Comparison of ENCODE assay signal across 24 cellular contexts in genomic region chr12:25182765-25183164, GRCh38. TPM values are rescaled to one million over a fixed set of nuclear protein-coding genes. Genes with fewer than 3 reads are reported as not detected.
"Had no signal": no experiment of that assay in that cellular context is flagged by ENCODE, and none has a peak within 500 bp of the region (broad histone marks: within the 10 kb centered on the region; RNA-seq: fewer than 3 reads in every experiment).

No MANE protein-coding gene starts in this region.

- H3K27ac Mint-ChIP-seq: T-cell had no signal

- H3K27me3 ChIP-seq: MG63 had no signal

- H3K4me3 ChIP-seq: MG63 had no signal

- H3K4me3 Mint-ChIP-seq: T-cell had no signal

- H3K27ac ChIP-seq: RWPE1 had no signal

- ATAC-seq: Panc1, T-cell had no signal

- H3K36me3 ChIP-seq: MG63 had no signal

- H3K9me3 ChIP-seq: MG63 had no signal

- H3K27me3 Mint-ChIP-seq: T-cell had no signal

- DNase-seq: Karpas-422, KG1, MG63, NCI-H1092, NCI-H1105 treated with DMSO at 0.1 percent for 48 hours, NCI-H1417 treated with DMSO at 0.1 percent for 48 hours, NCI-H146, NCI-H1694 treated with DMSO at 0.1 percent for 48 hours, NCI-H1930, NCI-H2081, NCI-H2107, NCI-H226, NCI-H446, NCI-H510A, NCI-H524 treated with DMSO at 0.1 percent for 48 hours, NCI-H69, NCI-H774, SHP77, SK-N-SH, SW 1271, T-cell had no signal

- H3K4me2 ChIP-seq: SK-N-SH had no signal

- H3K9ac ChIP-seq: SK-N-SH had no signal

RNA-seq across cellular contexts. Expression of gene DNAI7, which starts 12.2 kb away (rescaled TPM):
- total RNA-seq: HT-29 had no signal
